In genomic region chr9:120878188-120879130, GRCh38 we compare ENCODE assay signal across 8 cellular contexts. TPM values are rescaled to one million over a fixed set of nuclear protein-coding genes. Genes with fewer than 3 reads are reported as not detected.
A peak's percentile ranks its signal among the peaks of the same experiment; 100 is the strongest.
DNase-seq lines count a peak whose midpoint lies in the region; ATAC-seq, FAIRE-seq and TF ChIP-seq lines count a peak whose summit lies in the region.

No MANE protein-coding gene starts in this region.

- no peak overlapping the region for H3K4ac ChIP-seq in H1 (replicated peaks; ENCODE audit: insufficient read length, low read depth, low read length)

- no peaks in the 10 kb centered on the region for H3K9me3 ChIP-seq in OCI-LY7 (ENCODE audit: low read length)
- no peaks in the 10 kb centered on the region for H3K9me3 ChIP-seq in H1 (ENCODE audit: insufficient read depth in 2 of 2, low read depth in 1 of 2, low read length in 1 of 2)

- peak overlapping the region; percentile 98; the same call in 1 of the 2 replicates for H2BK20ac ChIP-seq in H1 (ENCODE audit: low read length)

- POLR2A ChIA-PET in OCI-LY7 (lab: Charles Lee) (interaction anchor here (0.7 to 4.6 kb wide), 8 partner anchors 8 to 194 kb away, joined by 3 to 50 read pairs (median 5); no protein-coding TSS in a partner anchor), H1 (lab: Charles Lee; ENCODE audit: partially characterized antibody) (interaction anchor here (0.6 to 1.4 kb wide), 3 partner anchors 13 to 520 kb away, joined by 3 to 6 read pairs (median 4); no protein-coding TSS in a partner anchor)

- H3K79me2 ChIP-seq in OCI-LY7 (ENCODE audit: insufficient read depth, low read depth, low read length) (peaks cover 32% of the 10 kb centered on the region; the same call in 1 of the 2 replicates), H1 (ENCODE audit: control insufficient read depth in 1 of 2, insufficient read depth in 2 of 2, low read length in 2 of 2) (no peaks in the 10 kb centered on the region)

- H3K4me3 ChIP-seq in OCI-LY7 (ENCODE audit: low read depth, low read length, poor library complexity, severe bottlenecking) (peak overlapping the region; percentile 68), H1 (ENCODE audit: extremely low read depth in 1 of 4, insufficient read depth in 2 of 4, low read depth in 3 of 4, low read length in 4 of 4) (no peak overlapping the region), brain microvascular endothelial cell (ENCODE audit: low read depth, low read length) (no peak overlapping the region)

- H4K5ac ChIP-seq in H1 (ENCODE audit: insufficient read length, low read depth, low read length): no peak overlapping the region

- peak overlapping the region; percentile 83 for H2BK15ac ChIP-seq in H1 (ENCODE audit: low read length)

- H3K79me1 ChIP-seq in H1 (ENCODE audit: low read depth, low read length): no peaks in the 10 kb centered on the region

- H2BK120ac ChIP-seq in H1 (replicated peaks; ENCODE audit: low read depth, low read length): no peak overlapping the region

- TF ChIP-seq EP300 in H1 (IDR thresholded peaks at IDR 0.05; ENCODE audit: borderline replicate concordance in 1 of 2, low read depth in 2 of 2, low read length in 2 of 2): no peak

- H4K20me1 ChIP-seq in OCI-LY7 (ENCODE audit: insufficient read depth, low read length) (no peaks in the 10 kb centered on the region), H1 (replicated peaks in 1 of 2; ENCODE audit: control insufficient read depth in 1 of 2, insufficient read depth in 2 of 2, low read length in 2 of 2) (no peaks in the 10 kb centered on the region)

- 76% methylated on average over 8 of the region's 8 CpGs; no CpG with 5 or more reads in 1 of the 2 experiments for WGBS in H1 (ENCODE audit: extremely low coverage in 1 of 2, insufficient coverage in 1 of 2, insufficient read length in 1 of 2, insufficient replicate concordance in 2 of 2, low coverage in 1 of 2, low lambda C conversion rate in 2 of 2, missing lambda C conversion rate in 1 of 2), 2 experiments

- no peak for FAIRE-seq in H1 (lab: Jason Lieb, UNC)

- peaks cover 82% of the 10 kb centered on the region for H3K4me1 Mint-ChIP-seq in activated T-cell treated with anti-CD3 and anti-CD28 coated beads, Interleukin-2, amount 50 U/mL, for 24 hours (ENCODE audit: low read depth)
- peaks cover 83% of the 10 kb centered on the region for H3K4me1 Mint-ChIP-seq in stimulated activated naive CD8-positive, alpha-beta T cell treated with anti-CD3 and anti-CD28 coated beads, Interleukin-15, amount 100 ng/mL, for 72 hours

- H3K36me3 ChIP-seq in OCI-LY7 (ENCODE audit: insufficient read depth, low read length): peaks cover 31% of the 10 kb centered on the region
- peaks cover 0 to 3% (median 0%) of the 10 kb centered on the region in 4 experiments; a peak in 1 of 8 replicates for H3K36me3 ChIP-seq in H1 (ENCODE audit: control insufficient read depth in 2 of 4, insufficient read depth in 4 of 4, low read length in 3 of 4)
- no peaks in the 10 kb centered on the region for H3K36me3 ChIP-seq in brain microvascular endothelial cell (replicated peaks)

- peak overlapping the region; percentile 99; the same call in 1 of the 2 replicates for H2BK12ac ChIP-seq in H1 (ENCODE audit: low read depth, low read length)

- ATAC-seq in stimulated activated naive CD8-positive, alpha-beta T cell treated with anti-CD3 and anti-CD28 coated beads, Interleukin-15, amount 100 ng/mL, for 72 hours: peak; percentile 6

- CTCF ChIA-PET in OCI-LY7 (lab: Charles Lee; ENCODE audit: unreplicated experiment): interaction anchor here (1.0 kb wide), 1 partner anchor 34 kb away, joined by 3 read pairs; no protein-coding TSS in a partner anchor
- CTCF ChIA-PET in H1 (lab: Charles Lee; ENCODE audit: partially characterized antibody): interaction anchor here (1.3 to 2.3 kb wide), 4 partner anchors 10 to 103 kb away, joined by 3 to 12 read pairs (median 6); no protein-coding TSS in a partner anchor

- no peak overlapping the region for H2AK5ac ChIP-seq in H1 (ENCODE audit: low read depth, low read length)

- H4K91ac ChIP-seq in H1 (replicated peaks; ENCODE audit: insufficient read length, low read length): peak overlapping the region; percentile 12

- H2AFZ ChIP-seq in OCI-LY7 (ENCODE audit: low read length): no peak overlapping the region; the same call in 1 of the 2 replicates
- H2AFZ ChIP-seq in H1 (ENCODE audit: low read length): no peak overlapping the region

- H3K9ac ChIP-seq in H1 (replicated peaks in 1 of 4; ENCODE audit: extremely low read depth in 1 of 4, low read depth in 3 of 4, low read length in 3 of 4): no peak overlapping the region

- H3K18ac ChIP-seq in H1 (ENCODE audit: extremely low read depth, low read length): peak overlapping the region; percentile 4; the same call in 1 of the 2 replicates

- no peak for TF ChIP-seq POLR2A in H1 (IDR thresholded peaks at IDR 0.05; ENCODE audit: control extremely low read depth in 1 of 2, low read depth in 2 of 2, low read length in 2 of 2)

- H3K27me3 Mint-ChIP-seq in activated T-cell treated with anti-CD3 and anti-CD28 coated beads, Interleukin-2, amount 50 U/mL, for 24 hours: no peaks in the 10 kb centered on the region
- no peaks in the 10 kb centered on the region for H3K27me3 Mint-ChIP-seq in stimulated activated naive CD8-positive, alpha-beta T cell treated with anti-CD3 and anti-CD28 coated beads, Interleukin-15, amount 100 ng/mL, for 72 hours

- H3K23me2 ChIP-seq in H1 (ENCODE audit: low read depth, low read length): peaks cover 8% of the 10 kb centered on the region

- BruUV-seq in OCI-LY7 (replicated peaks; lab: Mats Ljungman, UMichigan): no TSS peak

- peak overlapping the region; percentile 95 for H3K27ac Mint-ChIP-seq in activated T-cell treated with anti-CD3 and anti-CD28 coated beads, Interleukin-2, amount 50 U/mL, for 24 hours
- peak overlapping the region; percentile 95 to 98 for H3K27ac Mint-ChIP-seq in stimulated activated naive CD8-positive, alpha-beta T cell treated with anti-CD3 and anti-CD28 coated beads, Interleukin-15, amount 100 ng/mL, for 72 hours

- intact Hi-C loops in OCI-LY7 (cut with micrococcal nuclease; ENCODE audit: unreplicated experiment) (loop anchor here (1.0 to 5.0 kb wide), 4 partner anchors 24 to 324 kb away; partner anchors contain the start of gene RAB14), posterior vena cava (cut with DNase I) (loop anchor here (2.0 to 5.0 kb wide), 2 partner anchors 14 to 49 kb away; partner anchors contain the start of gene TRAF1 (in 1 of the 2))

- H3K14ac ChIP-seq in H1 (ENCODE audit: insufficient read length): no peak overlapping the region

- TF ChIP-seq RAD21 in H1 (IDR thresholded peaks at IDR 0.05 in 1 of 2, conservative IDR thresholded peaks at IDR 0.05 in 1 of 2; ENCODE audit: low read depth in 2 of 2, low read length in 2 of 2): no peak

- H3K27ac ChIP-seq in OCI-LY7 (ENCODE audit: low read depth, low read length, poor library complexity, severe bottlenecking): peak overlapping the region; percentile 87
- no peak overlapping the region for H3K27ac ChIP-seq in H1 (ENCODE audit: low read depth, low read length)
- H3K27ac ChIP-seq in brain microvascular endothelial cell: no peak overlapping the region

- DNase-seq in activated T-cell treated with anti-CD3 and anti-CD28 coated beads, Interleukin-2, amount 50 U/mL, for 24 hours: peak; percentile 51
- DNase-seq in activated T-cell treated with anti-CD3 and anti-CD28 coated beads, Interleukin-2, amount 50 U/mL, for 1 hour: no peak
- DNase-seq in OCI-LY7 (ENCODE audit: low spot score): peak; percentile 58
- no peak for DNase-seq in H1 (ENCODE audit: low read depth in 1 of 2, low spot score in 2 of 2)
- peak in 1 of 2 donors; percentile 48 for DNase-seq in stimulated activated naive CD8-positive, alpha-beta T cell treated with anti-CD3 and anti-CD28 coated beads, Interleukin-15, amount 100 ng/mL, for 72 hours
- DNase-seq in brain microvascular endothelial cell: no peak
- DNase-seq in glomerular visceral epithelial cell (ENCODE audit: extremely low spot score): no peak
- DNase-seq in posterior vena cava (ENCODE audit: low spot score): no peak

- H4K8ac ChIP-seq in H1 (ENCODE audit: extremely low read depth, insufficient read depth, low read length): no peak overlapping the region

- H3K4me3 Mint-ChIP-seq in activated T-cell treated with anti-CD3 and anti-CD28 coated beads, Interleukin-2, amount 50 U/mL, for 24 hours: peak overlapping the region; percentile 88
- peak overlapping the region; percentile 94 to 96 for H3K4me3 Mint-ChIP-seq in stimulated activated naive CD8-positive, alpha-beta T cell treated with anti-CD3 and anti-CD28 coated beads, Interleukin-15, amount 100 ng/mL, for 72 hours

- H2BK5ac ChIP-seq in H1 (ENCODE audit: low read depth, low read length): peak overlapping the region; percentile 32; the same call in 1 of the 2 replicates

- H3K4me1 ChIP-seq in OCI-LY7 (ENCODE audit: insufficient read depth, low read length, poor library complexity, severe bottlenecking) (peaks cover 85% of the 10 kb centered on the region), H1 (replicated peaks in 1 of 4; ENCODE audit: control insufficient read depth in 3 of 4, insufficient read depth in 4 of 4, low read length in 3 of 4) (peaks cover 17 to 36% (median 27%) of the 10 kb centered on the region in 4 experiments)

- H3K36me3 Mint-ChIP-seq in activated T-cell treated with anti-CD3 and anti-CD28 coated beads, Interleukin-2, amount 50 U/mL, for 24 hours (ENCODE audit: low read depth): peaks cover 34% of the 10 kb centered on the region

- H3K27me3 ChIP-seq in H1 (replicated peaks in 1 of 4; ENCODE audit: control insufficient read depth in 3 of 4, extremely low read depth in 1 of 4, insufficient read depth in 3 of 4, low read length in 3 of 4) (peaks cover 0 to 4% (median 1%) of the 10 kb centered on the region in 4 experiments; a peak in 3 of 7 replicates), brain microvascular endothelial cell (replicated peaks) (no peaks in the 10 kb centered on the region)

- no peak overlapping the region for H3K23ac ChIP-seq in H1 (ENCODE audit: insufficient read length)

- TF ChIP-seq CTCF in OCI-LY7 (conservative IDR thresholded peaks at IDR 0.05; ENCODE audit: low read length) (no peak), H1 (IDR thresholded peaks at IDR 0.05; ENCODE audit: control extremely low read depth in 1 of 3, insufficient read depth in 1 of 3, low read depth in 1 of 3, low read length in 3 of 3) (no peak), brain microvascular endothelial cell (IDR thresholded peaks at IDR 0.05; ENCODE audit: low read depth, low read length, missing control alignments) (no peak)

- no peak overlapping the region for H3K56ac ChIP-seq in H1 (replicated peaks; ENCODE audit: insufficient read length, low read depth, low read length)

- in situ Hi-C loops in brain microvascular endothelial cell (cut with HindIII; ENCODE audit: low pct_ligation_motif_present, low sequenced_read_pairs): no loop called here

- H3K9me2 ChIP-seq in OCI-LY7 (ENCODE audit: insufficient read depth, low read length): no peaks in the 10 kb centered on the region

- no peaks in the 10 kb centered on the region for H3K9me3 Mint-ChIP-seq in activated T-cell treated with anti-CD3 and anti-CD28 coated beads, Interleukin-2, amount 50 U/mL, for 24 hours
- no peaks in the 10 kb centered on the region for H3K9me3 Mint-ChIP-seq in stimulated activated naive CD8-positive, alpha-beta T cell treated with anti-CD3 and anti-CD28 coated beads, Interleukin-15, amount 100 ng/mL, for 72 hours

- H3K4me2 ChIP-seq in OCI-LY7 (ENCODE audit: low read length) (peak overlapping the region; percentile 82), H1 (ENCODE audit: insufficient read depth in 1 of 2, low read depth in 2 of 2, low read length in 2 of 2) (peak overlapping the region in 1 of 2 experiments; percentile 79; a peak in 1 of 4 replicates)

RNA-seq across cellular contexts. Expression of gene PHF19, which starts 1.5 kb away (rescaled TPM):
- 102 and 108 TPM in 2 replicates for total RNA-seq in OCI-LY7 (2014; rRNA removed; shearing (Covaris generic))
- total RNA-seq in OCI-LY7 (2022) (211 and 214 TPM in 2 replicates), posterior vena cava (10 to 100 TPM; 30.8 to 40.2 TPM)
- 30.2 and 31.8 TPM in 2 replicates for total RNA-seq in H1 (2021; fragmentation: NEBNext Ultra II Directional; extraction: Animal tissue kit (Norgen Biotek cat#: 25700))
- 28.2 and 31.0 TPM in 2 replicates for polyA plus RNA-seq in H1 (2011; rRNA removed)
- 25.8 TPM for polyA plus RNA-seq in H1 (2011; cell fraction: cytosol; rRNA removed)
- polyA plus RNA-seq in H1 (2011; cell fraction: nucleus; rRNA removed): 48.1 TPM
- polyA plus RNA-seq in H1 (2012, experiment 1 of 2): 26.2 to 35.4 TPM (median 31.5 TPM) in 4 replicates
- polyA plus RNA-seq in H1 (2012, experiment 2 of 2): 29.9 TPM
- polyA plus RNA-seq in H1 (2013, experiment 1 of 2): 24.5 TPM
- polyA plus RNA-seq in H1 (2013, experiment 2 of 2): 23.1 TPM
- 26.6 and 43.7 TPM in 2 replicates for polyA minus RNA-seq in H1 (2011; rRNA and poly(A)+ RNA removed)
- 16.2 TPM for polyA minus RNA-seq in H1 (2011; cell fraction: cytosol; rRNA and poly(A)+ RNA removed)
- 28.2 TPM for polyA minus RNA-seq in H1 (2011; cell fraction: nucleus; rRNA and poly(A)+ RNA removed)

RNA-seq across cellular contexts. Expression of gene PSMD5, which starts 35.7 kb away (rescaled TPM):
- total RNA-seq in OCI-LY7 (2014; rRNA removed; shearing (Covaris generic)): 10.0 and 12.0 TPM in 2 replicates
- total RNA-seq in OCI-LY7 (2022): 33.3 and 36.8 TPM in 2 replicates
- total RNA-seq in H1 (2021; fragmentation: NEBNext Ultra II Directional; extraction: Animal tissue kit (Norgen Biotek cat#: 25700)): 30.0 and 30.5 TPM in 2 replicates
- polyA plus RNA-seq in H1 (2011; rRNA removed): 12.9 and 19.2 TPM in 2 replicates
- 26.0 TPM for polyA plus RNA-seq in H1 (2011; cell fraction: cytosol; rRNA removed)
- polyA plus RNA-seq in H1 (2011; cell fraction: nucleus; rRNA removed): 15.8 TPM
- 18.2 to 51.8 TPM (median 31.4 TPM) in 4 replicates for polyA plus RNA-seq in H1 (2012, experiment 1 of 2)
- 9.8 TPM for polyA plus RNA-seq in H1 (2012, experiment 2 of 2)
- polyA plus RNA-seq in H1 (2013, experiment 1 of 2): 27.6 TPM
- 28.0 TPM for polyA plus RNA-seq in H1 (2013, experiment 2 of 2)
- 18.9 and 30.8 TPM in 2 replicates for polyA minus RNA-seq in H1 (2011; rRNA and poly(A)+ RNA removed)
- 33.9 TPM for polyA minus RNA-seq in H1 (2011; cell fraction: cytosol; rRNA and poly(A)+ RNA removed)
- 15.0 TPM for polyA minus RNA-seq in H1 (2011; cell fraction: nucleus; rRNA and poly(A)+ RNA removed)
- total RNA-seq in posterior vena cava: 10 to 100 TPM; 31.3 to 37.5 TPM

RNA-seq across cellular contexts. Expression of gene TRAF1, which starts 48.1 kb away (rescaled TPM):
- total RNA-seq in OCI-LY7 (2014; rRNA removed; shearing (Covaris generic)): 23.7 and 24.2 TPM in 2 replicates
- total RNA-seq in OCI-LY7 (2022) (40.3 and 50.5 TPM in 2 replicates), posterior vena cava (10 to 100 TPM; 10.2 to 14.6 TPM)
- 1.5 and 1.6 TPM in 2 replicates for total RNA-seq in H1 (2021; fragmentation: NEBNext Ultra II Directional; extraction: Animal tissue kit (Norgen Biotek cat#: 25700))
- 3.1 and 3.2 TPM in 2 replicates for polyA plus RNA-seq in H1 (2011; rRNA removed)
- polyA plus RNA-seq in H1 (2011; cell fraction: cytosol; rRNA removed): 4.9 TPM
- polyA plus RNA-seq in H1 (2011; cell fraction: nucleus; rRNA removed): 7.4 TPM
- polyA plus RNA-seq in H1 (2012, experiment 1 of 2): 1.8 to 3.0 TPM (median 2.2 TPM) in 4 replicates
- 0.80 TPM for polyA plus RNA-seq in H1 (2012, experiment 2 of 2)
- 1.2 TPM for polyA plus RNA-seq in H1 (2013, experiment 1 of 2)
- 1.1 TPM for polyA plus RNA-seq in H1 (2013, experiment 2 of 2)
- 4.5 and 4.6 TPM in 2 replicates for polyA minus RNA-seq in H1 (2011; rRNA and poly(A)+ RNA removed)
- polyA minus RNA-seq in H1 (2011; cell fraction: cytosol; rRNA and poly(A)+ RNA removed): 1.6 TPM
- 6.9 TPM for polyA minus RNA-seq in H1 (2011; cell fraction: nucleus; rRNA and poly(A)+ RNA removed)

Comparison
In these comparisons a context has a peak if more than half of its experiments do, and no peak if none do; other contexts are left out.
1. DNase-seq: peak in activated T-cell treated with anti-CD3 and anti-CD28 coated beads, Interleukin-2, amount 50 U/mL, for 24 hours (single experiment) and OCI-LY7 (single experiment); none in activated T-cell treated with anti-CD3 and anti-CD28 coated beads, Interleukin-2, amount 50 U/mL, for 1 hour (single experiment), H1 (0 of 2), brain microvascular endothelial cell (single experiment), glomerular visceral epithelial cell (single experiment) and posterior vena cava (single experiment).